8 cellular contexts compared by ENCODE assay signal in genomic region chr9:31347082-31347617, GRCh38.
DNase-seq lines count a peak whose midpoint lies in the region; ATAC-seq and TF ChIP-seq lines count a peak whose summit lies in the region.

No MANE protein-coding gene starts in this region.

- BruUV-seq in IMR-90 (replicated peaks; lab: Mats Ljungman, UMichigan), result no TSS peak

- H2AFZ ChIP-seq in IMR-90 (replicated peaks; ENCODE audit: low read length, poor library complexity), result no peak overlapping the region

- peak overlapping the region; percentile 40 for H3K4me2 ChIP-seq in IMR-90 (ENCODE audit: low read depth, low read length)

- no CpG with 5 or more reads among the region's 6 CpGs for WGBS in IMR-90 (ENCODE audit: extremely low coverage in 2 of 2, insufficient read length in 1 of 2), 2 experiments

- no peak overlapping the region for H3K18ac ChIP-seq in IMR-90 (ENCODE audit: low read depth, low read length)

- no peak overlapping the region for H3K4me3 ChIP-seq in IMR-90 (ENCODE audit: insufficient read depth, low read depth, low read length)

- no peak overlapping the region for H3K23ac ChIP-seq in IMR-90 (ENCODE audit: low read depth, low read length)

- peaks cover 7% of the 10 kb centered on the region for H3K9me3 Mint-ChIP-seq in activated T-helper 1 cell treated with anti-CD3 and anti-CD28 coated beads, Interleukin-12 subunit alpha, Interleukin-12 subunit beta, Interleukin-2, Interleukin-4 antibody, amounts not matched to agents 30 ng/mL and 10 ng/mL and 1 ng/mL, durations not matched to agents 14 hours and 24 hours and 36 hours

- H3K4me1 ChIP-seq in IMR-90 (ENCODE audit: control insufficient read depth, insufficient read depth, low read length), result no peaks in the 10 kb centered on the region

- H4K5ac ChIP-seq in IMR-90 (ENCODE audit: low read depth, low read length), result no peak overlapping the region

- DNase-seq in GM03348 (ENCODE audit: low spot score), result peak; percentile 16
- no peak for DNase-seq in IMR-90
- DNase-seq in activated T-helper 1 cell treated with anti-CD3 and anti-CD28 coated beads, Interleukin-12 subunit alpha, Interleukin-12 subunit beta, Interleukin-2, Interleukin-4 antibody, amounts not matched to agents 30 ng/mL and 10 ng/mL and 1 ng/mL, durations not matched to agents 14 hours and 24 hours and 36 hours (ENCODE audit: low spot score), result peak; percentile 27
- no peak for DNase-seq in NCI-H1417 treated with DMSO at 0.1 percent for 48 hours (lab: John Stamatoyannopoulos, UW)
- no peak for DNase-seq in occipital lobe (lab: John Stamatoyannopoulos, UW)
- DNase-seq in GDM1 (lab: John Stamatoyannopoulos, UW), result no peak

- no peak overlapping the region for H3K4ac ChIP-seq in IMR-90 (ENCODE audit: low read depth, low read length)

- H3K14ac ChIP-seq in IMR-90 (replicated peaks; ENCODE audit: low read depth, low read length), result no peak overlapping the region

- H3K4me3 Mint-ChIP-seq in activated T-helper 1 cell treated with anti-CD3 and anti-CD28 coated beads, Interleukin-12 subunit alpha, Interleukin-12 subunit beta, Interleukin-2, Interleukin-4 antibody, amounts not matched to agents 30 ng/mL and 10 ng/mL and 1 ng/mL, durations not matched to agents 14 hours and 24 hours and 36 hours, result peak overlapping the region; percentile 63

- POLR2A ChIA-PET in IMR-90 (lab: Charles Lee; ENCODE audit: unreplicated experiment), result no interaction called here

- H3K56ac ChIP-seq in IMR-90 (ENCODE audit: extremely low read depth, insufficient read depth, low read length), result no peak overlapping the region

- H3K27me3 Mint-ChIP-seq in activated T-helper 1 cell treated with anti-CD3 and anti-CD28 coated beads, Interleukin-12 subunit alpha, Interleukin-12 subunit beta, Interleukin-2, Interleukin-4 antibody, amounts not matched to agents 30 ng/mL and 10 ng/mL and 1 ng/mL, durations not matched to agents 14 hours and 24 hours and 36 hours (ENCODE audit: insufficient read depth), result no peaks in the 10 kb centered on the region

- no peaks in the 10 kb centered on the region for H3K36me3 ChIP-seq in IMR-90 (ENCODE audit: control insufficient read depth, insufficient read depth, low read length)

- H3K27me3 ChIP-seq in IMR-90 (ENCODE audit: control insufficient read depth, insufficient read depth, low read length), result no peaks in the 10 kb centered on the region
- no peaks in the 10 kb centered on the region for H3K27me3 ChIP-seq in layer of hippocampus (ENCODE audit: control insufficient read depth, insufficient read depth, low read length)

- no peaks in the 10 kb centered on the region for H3K79me1 ChIP-seq in IMR-90 (ENCODE audit: low read depth in 1 of 2, low read length in 2 of 2)

- H4K8ac ChIP-seq in IMR-90 (ENCODE audit: low read depth in 2 of 2, low read length in 2 of 2), result no peak overlapping the region

- TF ChIP-seq CTCF in IMR-90 (conservative IDR thresholded peaks at IDR 0.05; ENCODE audit: low read depth, low read length), result no peak

- H3K9ac ChIP-seq in IMR-90 (ENCODE audit: low read depth, low read length), result no peak overlapping the region

- no peak overlapping the region for H2AK5ac ChIP-seq in IMR-90 (ENCODE audit: low read depth, low read length)

- no peak overlapping the region for H2AK9ac ChIP-seq in IMR-90 (replicated peaks; ENCODE audit: low read depth, low read length, poor library complexity)

- no peak overlapping the region for H2BK5ac ChIP-seq in IMR-90 (ENCODE audit: low read depth, low read length, poor library complexity, severe bottlenecking)

- H4K91ac ChIP-seq in IMR-90 (ENCODE audit: insufficient read depth, low read depth, low read length), result no peak overlapping the region

- H3K27ac ChIP-seq in IMR-90 (ENCODE audit: insufficient read depth, low read length) (no peak overlapping the region), layer of hippocampus (ENCODE audit: low read depth, low read length) (peak overlapping the region; percentile 20)

- H3K9me1 ChIP-seq in IMR-90 (ENCODE audit: insufficient read depth, low read length), result no peaks in the 10 kb centered on the region

- no peak overlapping the region for H2BK120ac ChIP-seq in IMR-90 (ENCODE audit: low read depth, low read length)

- H4K20me1 ChIP-seq in IMR-90 (ENCODE audit: insufficient read depth, low read length), result no peaks in the 10 kb centered on the region

- peaks cover 10% of the 10 kb centered on the region for H3K36me3 Mint-ChIP-seq in activated T-helper 1 cell treated with anti-CD3 and anti-CD28 coated beads, Interleukin-12 subunit alpha, Interleukin-12 subunit beta, Interleukin-2, Interleukin-4 antibody, amounts not matched to agents 30 ng/mL and 10 ng/mL and 1 ng/mL, durations not matched to agents 14 hours and 24 hours and 36 hours (ENCODE audit: low read depth)

- H2BK15ac ChIP-seq in IMR-90 (ENCODE audit: low read depth, low read length), result no peak overlapping the region

- peaks cover 37% of the 10 kb centered on the region for H3K4me1 Mint-ChIP-seq in activated T-helper 1 cell treated with anti-CD3 and anti-CD28 coated beads, Interleukin-12 subunit alpha, Interleukin-12 subunit beta, Interleukin-2, Interleukin-4 antibody, amounts not matched to agents 30 ng/mL and 10 ng/mL and 1 ng/mL, durations not matched to agents 14 hours and 24 hours and 36 hours (ENCODE audit: low read depth)

- in situ Hi-C loops in IMR-90 (cut with MboI; ENCODE audit: low sequenced_read_pairs), result no loop called here

- ATAC-seq in GM21447 (IDR thresholded peaks at IDR 0.05; ENCODE audit: unreplicated experiment) (peak; percentile 100), IMR-90 (ENCODE audit: low read depth) (no peak)

- H3K27ac Mint-ChIP-seq in activated T-helper 1 cell treated with anti-CD3 and anti-CD28 coated beads, Interleukin-12 subunit alpha, Interleukin-12 subunit beta, Interleukin-2, Interleukin-4 antibody, amounts not matched to agents 30 ng/mL and 10 ng/mL and 1 ng/mL, durations not matched to agents 14 hours and 24 hours and 36 hours, result peak overlapping the region; percentile 88

- CTCF ChIA-PET in IMR-90 (lab: Yijun Ruan, JAX), result no interaction called here

- intact Hi-C loops in IMR-90 (cut with micrococcal nuclease), result no loop called here
- intact Hi-C loops in activated T-helper 1 cell treated with anti-CD3 and anti-CD28 coated beads, Interleukin-12 subunit alpha, Interleukin-12 subunit beta, Interleukin-2, Interleukin-4 antibody, amounts not matched to agents 30 ng/mL and 10 ng/mL and 1 ng/mL, durations not matched to agents 14 hours and 24 hours and 36 hours (cut with micrococcal nuclease), result loop anchor here (2.0 to 5.0 kb wide), 2 partner anchors 44 to 1820 kb away; partner anchors contain the start of gene B4GALT1

- no peak for TF ChIP-seq RAD21 in IMR-90 (IDR thresholded peaks at IDR 0.05; ENCODE audit: low read length)

- dilution Hi-C loops in IMR-90 (cut with HindIII; ENCODE audit: low sequenced_read_pairs, unreplicated experiment), result no loop called here

- H2BK20ac ChIP-seq in IMR-90 (ENCODE audit: low read depth, low read length), result no peak overlapping the region

- TF ChIP-seq POLR2A in IMR-90 (IDR thresholded peaks at IDR 0.05; ENCODE audit: low read depth, low read length), result no peak

- H3K9me3 ChIP-seq in IMR-90 (ENCODE audit: control insufficient read depth, insufficient read depth, low read length), result no peaks in the 10 kb centered on the region

TF ChIP-seq in IMR-90, 13 proteins besides CTCF, POLR2A, EP300 and RAD21:
- TF ChIP-seq MXI1 (IDR thresholded peaks at IDR 0.05; ENCODE audit: borderline replicate concordance, low read depth, low read length) (no peak), RCOR1 (IDR thresholded peaks at IDR 0.05; ENCODE audit: insufficient replicate concordance, low read length) (no peak)

Comparison
In these comparisons a context has a peak if more than half of its experiments do, and no peak if none do; other contexts are left out.
1. DNase-seq: peak in GM03348 (single experiment) and activated T-helper 1 cell treated with anti-CD3 and anti-CD28 coated beads, Interleukin-12 subunit alpha, Interleukin-12 subunit beta, Interleukin-2, Interleukin-4 antibody, amounts not matched to agents 30 ng/mL and 10 ng/mL and 1 ng/mL, durations not matched to agents 14 hours and 24 hours and 36 hours (single experiment); none in IMR-90 (single experiment), NCI-H1417 treated with DMSO at 0.1 percent for 48 hours (single experiment), occipital lobe (single experiment) and GDM1 (single experiment).